28 cellular contexts compared by ENCODE assay signal in genomic region chr3:188407158-188407880, GRCh38.
A peak's percentile ranks its signal among the peaks of the same experiment; 100 is the strongest.
DNase-seq lines count a peak whose midpoint lies in the region; ATAC-seq and TF ChIP-seq lines count a peak whose summit lies in the region.
"Had no signal": no experiment of that assay in that cellular context is flagged by ENCODE, and none has a peak within 500 bp of the region (broad histone marks: within the 10 kb centered on the region; RNA-seq: fewer than 3 reads in every experiment).

No MANE protein-coding gene starts in this region.

- BruUV-seq in PC-3 (replicated peaks; lab: Mats Ljungman, UMichigan): TSS peak; percentile 8

- H3K79me2 ChIP-seq in PC-3 (ENCODE audit: low read length): no peaks in the 10 kb centered on the region
- H3K79me2 ChIP-seq: parathyroid adenoma had no signal

- H2AFZ ChIP-seq in PC-3 (ENCODE audit: low read length): no peak overlapping the region
- H2AFZ ChIP-seq: hepatocyte, parathyroid adenoma had no signal

- no peak for TF ChIP-seq CTCF in 22Rv1 (IDR thresholded peaks at IDR 0.05)
- TF ChIP-seq CTCF in PC-3 (conservative IDR thresholded peaks at IDR 0.05; ENCODE audit: low read depth, low read length): no peak

- CTCF ChIA-PET in PC-3 (lab: Charles Lee): no interaction called here

- H4K20me1 ChIP-seq in PC-3 (ENCODE audit: low read length): no peaks in the 10 kb centered on the region
- H4K20me1 ChIP-seq: BLaER1 treated with 17β-estradiol and CSF1 and Interleukin-3, amounts not matched to agents 10 nM and 100 nM had no signal

- H3K27ac ChIP-seq in 22Rv1 (peak overlapping the region; percentile 32), PC-3 (ENCODE audit: low read length) (no peak overlapping the region)
- H3K27ac ChIP-seq: BLaER1 treated with 17β-estradiol and CSF1 and Interleukin-3, amounts not matched to agents 10 nM and 100 nM; colonic mucosa; hepatocyte; KMS-11; parathyroid adenoma; upper lobe of left lung had no signal

- intact Hi-C loops in PC-3 (cut with micrococcal nuclease): no loop called here
- intact Hi-C loops in left ventricle myocardium superior (cut with micrococcal nuclease): no loop called here

- H3K27me3 ChIP-seq in PC-3 (ENCODE audit: low read length): no peaks in the 10 kb centered on the region
- H3K27me3 ChIP-seq: BLaER1 treated with 17β-estradiol and CSF1 and Interleukin-3, amounts not matched to agents 10 nM and 100 nM; colonic mucosa; hepatocyte; upper lobe of left lung had no signal

- H3K4me3 ChIP-seq in PC-3 (ENCODE audit: low read length): no peak overlapping the region
- H3K4me3 ChIP-seq: BLaER1 treated with 17β-estradiol and CSF1 and Interleukin-3, amounts not matched to agents 10 nM and 100 nM; colonic mucosa; hepatocyte; upper lobe of left lung had no signal

- no peaks in the 10 kb centered on the region for H3K4me1 ChIP-seq in PC-3 (ENCODE audit: insufficient read depth, low read length)
- H3K4me1 ChIP-seq: colonic mucosa, parathyroid adenoma, upper lobe of left lung had no signal

- H3K36me3 ChIP-seq in PC-3 (ENCODE audit: low read depth, low read length): no peaks in the 10 kb centered on the region
- H3K36me3 ChIP-seq: colonic mucosa had no signal

- POLR2A ChIA-PET in PC-3 (lab: Charles Lee; ENCODE audit: unreplicated experiment): no interaction called here

- H3K9ac ChIP-seq in PC-3 (ENCODE audit: low read length): no peak overlapping the region
- H3K9ac ChIP-seq: BLaER1 treated with 17β-estradiol and CSF1 and Interleukin-3, amounts not matched to agents 10 nM and 100 nM; KMS-11; parathyroid adenoma had no signal

- H3K9me3 ChIP-seq in PC-3 (ENCODE audit: low read length): no peaks in the 10 kb centered on the region
- H3K9me3 ChIP-seq: colonic mucosa, upper lobe of left lung had no signal

- no peaks in the 10 kb centered on the region for H3F3A ChIP-seq in PC-3 (ENCODE audit: low read length, unreplicated experiment)

- H3K4me2 ChIP-seq in PC-3 (ENCODE audit: low read length): no peak overlapping the region
- H3K4me2 ChIP-seq: BLaER1 treated with 17β-estradiol and CSF1 and Interleukin-3, amounts not matched to agents 10 nM and 100 nM; hepatocyte; KMS-11 had no signal

- H3K9me2 ChIP-seq in PC-3 (replicated peaks; ENCODE audit: low read length): no peaks in the 10 kb centered on the region

- no peak for ATAC-seq in PC-3
- ATAC-seq in HG03342 (IDR thresholded peaks at IDR 0.05; ENCODE audit: unreplicated experiment): no peak
- no peak for ATAC-seq in left ventricle myocardium superior
- ATAC-seq: activated CD4-positive, CD25-positive, alpha-beta regulatory T cell treated with anti-CD3 and anti-CD28 coated beads, Interleukin-2, amount 50 U/mL, for 24 hours; left cardiac atrium; right cardiac atrium; stimulated activated naive B cell treated with anti-CD40 and anti-IgM and Interleukin-4, amounts not matched to agents 10 μg/mL and 1 μg/mL and 100 μg/mL, for 72 hours had no signal

- DNase-seq in ELR (ENCODE audit: low read depth): peak; percentile 36
- no peak for DNase-seq in PC-3
- DNase-seq in fibroblast of peridontal ligament (ENCODE audit: extremely low read depth): peak; percentile 44
- DNase-seq in left ventricle myocardium superior: no peak
- no peak for DNase-seq in HuH-7 (ENCODE audit: low spot score)
- DNase-seq in activated CD4-positive, CD25-positive, alpha-beta regulatory T cell treated with anti-CD3 and anti-CD28 coated beads, Interleukin-2, amount 50 U/mL, for 72 hours: no peak
- DNase-seq: activated CD4-positive, alpha-beta memory T cell treated with anti-CD3 and anti-CD28 coated beads, Interleukin-2, amount 10 ng/mL, durations not matched to agents 7 days and 5 days; activated CD8-positive, alpha-beta memory T cell treated with anti-CD3 and anti-CD28 coated beads, Interleukin-2, amount 50 U/mL, for 48 hours; activated naive CD4-positive, alpha-beta T cell treated with anti-CD3 and anti-CD28 coated beads, Interleukin-2, amount 50 U/mL, for 16 hours; colonic mucosa; DND-41; effector CD8-positive, alpha-beta T cell; GOT3; left cardiac atrium; NCI-H146; NCI-H526 treated with DMSO at 0.1 percent for 48 hours; right cardiac atrium; RPMI8226; stimulated activated CD4-positive, alpha-beta T cell treated with anti-CD3 and anti-CD28 coated beads, Interleukin-4, amount 100 ng/mL, for 4 hours; stimulated activated naive B cell treated with anti-CD40 and anti-IgM and Interleukin-4, amounts not matched to agents 10 μg/mL and 1 μg/mL and 100 μg/mL, for 72 hours; upper lobe of left lung had no signal

Comparison
In these comparisons a context has a peak if more than half of its experiments do, and no peak if none do; other contexts are left out.
1. DNase-seq: peak in ELR (single experiment) and fibroblast of peridontal ligament (single experiment); none in PC-3 (single experiment), left ventricle myocardium superior (single experiment), HuH-7 (single experiment) and activated CD4-positive, CD25-positive, alpha-beta regulatory T cell treated with anti-CD3 and anti-CD28 coated beads, Interleukin-2, amount 50 U/mL, for 72 hours (single experiment).